In genomic region chr9:127734747-127735529, GRCh38 we compare ENCODE assay signal across 8 cellular contexts. TPM values are rescaled to one million over a fixed set of nuclear protein-coding genes. Genes with fewer than 3 reads are reported as not detected.
A peak's percentile ranks its signal among the peaks of the same experiment; 100 is the strongest.
DNase-seq lines count a peak whose midpoint lies in the region; ATAC-seq, FAIRE-seq and TF ChIP-seq lines count a peak whose summit lies in the region.

Gene TOR2A, minus strand, starts transcription at chr9:127735294. Its CDS starts 24 bp downstream, at chr9:127735270.

- H3K4me1 ChIP-seq in H1 (replicated peaks in 1 of 4; ENCODE audit: control insufficient read depth in 3 of 4, insufficient read depth in 4 of 4, low read length in 3 of 4) (peaks cover 3 to 11% (median 6%) of the 10 kb centered on the region in 4 experiments; a peak in 6 of 7 replicates), mesendoderm (ENCODE audit: control insufficient read depth, low read depth, low read length) (no peaks in the 10 kb centered on the region)

- H2BK20ac ChIP-seq in H1 (ENCODE audit: low read length): 0 out of 2 replicates have a peak within 1 kb of the TSS, but pooled peaks have one; percentile 29

- peak within 1 kb of the TSS; percentile 35 to 78 (median 67) for H3K4me3 ChIP-seq in H1 (ENCODE audit: extremely low read depth in 1 of 4, insufficient read depth in 2 of 4, low read depth in 3 of 4, low read length in 4 of 4)
- H3K4me3 ChIP-seq in mesendoderm (ENCODE audit: low read length): peak within 1 kb of the TSS; percentile 59

- no peaks in the 10 kb centered on the region for H3K79me1 ChIP-seq in H1 (ENCODE audit: low read depth, low read length)
- H3K79me1 ChIP-seq in mesendoderm (ENCODE audit: low read length): no peaks in the 10 kb centered on the region

- TF ChIP-seq RAD21 in H1 (IDR thresholded peaks at IDR 0.05 in 1 of 2, conservative IDR thresholded peaks at IDR 0.05 in 1 of 2; ENCODE audit: low read depth in 2 of 2, low read length in 2 of 2): peak; percentile 89 to 93

- no peaks in the 10 kb centered on the region for H3K27me3 ChIP-seq in H1 (replicated peaks in 1 of 4; ENCODE audit: control insufficient read depth in 3 of 4, extremely low read depth in 1 of 4, insufficient read depth in 3 of 4, low read length in 3 of 4)
- H3K27me3 ChIP-seq in mesendoderm (ENCODE audit: insufficient read depth, low read length, poor library complexity): no peaks in the 10 kb centered on the region

- H3K4ac ChIP-seq in H1 (replicated peaks; ENCODE audit: insufficient read length, low read depth, low read length): no peak within 1 kb of the TSS
- H3K4ac ChIP-seq in mesendoderm (ENCODE audit: low read depth, low read length): no peak within 1 kb of the TSS

- H4K20me1 ChIP-seq in H1 (replicated peaks in 1 of 2; ENCODE audit: control insufficient read depth in 1 of 2, insufficient read depth in 2 of 2, low read length in 2 of 2): peaks cover 0 to 2% of the 10 kb centered on the region in 2 experiments

- no peaks in the 10 kb centered on the region for H3K9me3 ChIP-seq in H1 (ENCODE audit: insufficient read depth in 2 of 2, low read depth in 1 of 2, low read length in 1 of 2)

- peak in 1 of 2 experiments; percentile 68; a peak in 1 of 3 replicates for TF ChIP-seq EP300 in H1 (IDR thresholded peaks at IDR 0.05; ENCODE audit: borderline replicate concordance in 1 of 2, low read depth in 2 of 2, low read length in 2 of 2)

- H4K5ac ChIP-seq in H1 (ENCODE audit: insufficient read length, low read depth, low read length): peak within 1 kb of the TSS; percentile 68
- no peak within 1 kb of the TSS for H4K5ac ChIP-seq in mesendoderm (ENCODE audit: low read length)

- H3K9ac ChIP-seq in H1 (replicated peaks in 1 of 4; ENCODE audit: extremely low read depth in 1 of 4, low read depth in 3 of 4, low read length in 3 of 4) (peak within 1 kb of the TSS in 3 of 4 experiments; percentile 38 to 75 (median 42); a peak in 5 of 7 replicates), mesendoderm (ENCODE audit: low read length) (peak within 1 kb of the TSS; percentile 92)

- peak; percentile 67 for ATAC-seq in GM21367 (IDR thresholded peaks at IDR 0.05; ENCODE audit: unreplicated experiment)

- FAIRE-seq in HTR-8/SVneo (lab: Jason Lieb, UNC): peak; percentile 96
- FAIRE-seq in H1 (lab: Jason Lieb, UNC): peak; percentile 36

- DNase-seq in Caki2 (ENCODE audit: low read depth) (peak; percentile 98), HTR-8/SVneo (ENCODE audit: insufficient read length, low spot score) (peak; percentile 89), NOMO-1 treated with DMSO at 0.1 percent for 48 hours (lab: John Stamatoyannopoulos, UW; ENCODE audit: unreplicated experiment) (peak; percentile 98), H1 (ENCODE audit: low read depth in 1 of 2, low spot score in 2 of 2) (peak; percentile 96 to 99), mesendoderm (peak; percentile 99)
- peak; percentile 95 to 96 for DNase-seq in activated CD8-positive, alpha-beta memory T cell treated with anti-CD3 and anti-CD28 coated beads for 4 hours (ENCODE audit: low read depth in 2 of 2)
- peak; percentile 99 for DNase-seq in stimulated activated CD8-positive, alpha-beta memory T cell treated with anti-CD3 and anti-CD28 coated beads, Interleukin-15, amount 100 ng/mL, for 1 hour (ENCODE audit: low read depth)

- H3K4me2 ChIP-seq in H1 (ENCODE audit: insufficient read depth in 1 of 2, low read depth in 2 of 2, low read length in 2 of 2) (peak within 1 kb of the TSS; percentile 26 to 77), mesendoderm (ENCODE audit: low read length) (peak within 1 kb of the TSS; percentile 83)

- peak within 1 kb of the TSS; percentile 39; the same call in 1 of the 2 replicates for H2BK12ac ChIP-seq in H1 (ENCODE audit: low read depth, low read length)

- peak within 1 kb of the TSS; percentile 46; the same call in 1 of the 2 replicates for H2BK5ac ChIP-seq in H1 (ENCODE audit: low read depth, low read length)
- peak within 1 kb of the TSS; percentile 67 for H2BK5ac ChIP-seq in mesendoderm (ENCODE audit: low read length)

- H2AK5ac ChIP-seq in H1 (ENCODE audit: low read depth, low read length) (peak within 1 kb of the TSS; percentile 2; the same call in 1 of the 2 replicates), mesendoderm (ENCODE audit: low read length) (peak within 1 kb of the TSS; percentile 29)

- in situ Hi-C loops in Caki2 (cut with HindIII; ENCODE audit: low pct_unique_long_range_greater_than_20kb, low sequenced_read_pairs): no loop called here

- H3K18ac ChIP-seq in H1 (ENCODE audit: extremely low read depth, low read length) (peak within 1 kb of the TSS; percentile 76), mesendoderm (ENCODE audit: low read length) (peak within 1 kb of the TSS; percentile 42)

- H2BK120ac ChIP-seq in H1 (replicated peaks; ENCODE audit: low read depth, low read length) (no peak within 1 kb of the TSS), mesendoderm (ENCODE audit: low read depth, low read length) (peak within 1 kb of the TSS; percentile 19)

- H3K23me2 ChIP-seq in H1 (ENCODE audit: low read depth, low read length): 0 out of 2 replicates have a peak, but pooled peaks cover 2% of the 10 kb centered on the region

- peak within 1 kb of the TSS; percentile 98 for H2AFZ ChIP-seq in H1 (ENCODE audit: low read length)

- peak within 1 kb of the TSS; percentile 37 for H2BK15ac ChIP-seq in H1 (ENCODE audit: low read length)
- no peak within 1 kb of the TSS for H2BK15ac ChIP-seq in mesendoderm (replicated peaks; ENCODE audit: low read depth)

- H3K23ac ChIP-seq in H1 (ENCODE audit: insufficient read length) (no peak within 1 kb of the TSS), mesendoderm (ENCODE audit: low read length) (no peak within 1 kb of the TSS)

- H3K56ac ChIP-seq in H1 (replicated peaks; ENCODE audit: insufficient read length, low read depth, low read length) (peak within 1 kb of the TSS; percentile 14), mesendoderm (ENCODE audit: low read length) (peak within 1 kb of the TSS; percentile 97)

- CTCF ChIA-PET in H1 (lab: Charles Lee; ENCODE audit: partially characterized antibody): interaction anchor here (0.6 to 4.1 kb wide), 74 partner anchors 8 to 234 kb away, joined by 3 to 34 read pairs (median 4); partner anchors contain the start of genes CDK9, CFAP157, PTRH1 and ST6GALNAC4

- TF ChIP-seq POLR2A in H1 (IDR thresholded peaks at IDR 0.05; ENCODE audit: control extremely low read depth in 1 of 2, low read depth in 2 of 2, low read length in 2 of 2): no peak

- WGBS in H1 (ENCODE audit: extremely low coverage in 1 of 2, insufficient coverage in 1 of 2, insufficient read length in 1 of 2, insufficient replicate concordance in 2 of 2, low coverage in 1 of 2, low lambda C conversion rate in 2 of 2, missing lambda C conversion rate in 1 of 2), 2 experiments: 2% methylated on average over 50 of the region's 76 CpGs; no CpG with 5 or more reads in 1 of the 2 experiments
- no CpG with 5 or more reads among the region's 76 CpGs for WGBS in mesendoderm (ENCODE audit: extremely low coverage, insufficient coverage, low lambda C conversion rate)

- H3K36me3 ChIP-seq in H1 (ENCODE audit: control insufficient read depth in 2 of 4, insufficient read depth in 4 of 4, low read length in 3 of 4): no peaks in the 10 kb centered on the region
- H3K36me3 ChIP-seq in mesendoderm (ENCODE audit: control insufficient read depth, insufficient read depth, low read length): no peaks in the 10 kb centered on the region

- H4K91ac ChIP-seq in H1 (replicated peaks; ENCODE audit: insufficient read length, low read length): peak within 1 kb of the TSS; percentile 93

- no peak within 1 kb of the TSS for H3K14ac ChIP-seq in H1 (ENCODE audit: insufficient read length)

- H4K8ac ChIP-seq in H1 (ENCODE audit: extremely low read depth, insufficient read depth, low read length) (peak within 1 kb of the TSS; percentile 83; the same call in 1 of the 2 replicates), mesendoderm (ENCODE audit: low read depth, low read length) (no peak within 1 kb of the TSS)

- peak in 2 of 3 experiments; percentile 92 to 99; a peak in 3 of 4 replicates for TF ChIP-seq CTCF in H1 (IDR thresholded peaks at IDR 0.05; ENCODE audit: control extremely low read depth in 1 of 3, insufficient read depth in 1 of 3, low read depth in 1 of 3, low read length in 3 of 3)

- no peaks in the 10 kb centered on the region for H3K79me2 ChIP-seq in H1 (ENCODE audit: control insufficient read depth in 1 of 2, insufficient read depth in 2 of 2, low read length in 2 of 2)
- H3K79me2 ChIP-seq in mesendoderm (ENCODE audit: control insufficient read depth, insufficient read depth, low read length): no peaks in the 10 kb centered on the region

- POLR2A ChIA-PET in H1 (lab: Charles Lee; ENCODE audit: partially characterized antibody): interaction anchor here (0.6 to 2.7 kb wide), 17 partner anchors 10 to 460 kb away, joined by 3 to 11 read pairs (median 3); partner anchors contain the start of genes CFAP157, LRSAM1 and RPL12

- peak within 1 kb of the TSS; percentile 46; the same call in 1 of the 2 replicates for H3K27ac ChIP-seq in H1 (ENCODE audit: low read depth, low read length)
- peak within 1 kb of the TSS; percentile 65 for H3K27ac ChIP-seq in mesendoderm (ENCODE audit: low read depth, low read length)

TF ChIP-seq in H1, 55 proteins besides CTCF, POLR2A, EP300 and RAD21 (continues in another document):
- TF ChIP-seq HDAC2 (IDR thresholded peaks at IDR 0.05; ENCODE audit: borderline replicate concordance in 1 of 2, low read depth in 2 of 2, low read length in 2 of 2) (peak in 1 of 2 experiments; percentile 77; a peak in 1 of 4 replicates), NANOG (IDR thresholded peaks at IDR 0.05; ENCODE audit: insufficient read depth, low read depth, low read length, poor library complexity, severe bottlenecking) (peak; percentile 37), YY1 (IDR thresholded peaks at IDR 0.05; ENCODE audit: low read depth, low read length) (peak; percentile 64; the same call in 1 of the 2 replicates), TCF12 (IDR thresholded peaks at IDR 0.05; ENCODE audit: low read depth, low read length) (0 out of 2 replicates have a peak, but pooled peaks have one; percentile 29), RFX5 (IDR thresholded peaks at IDR 0.05; ENCODE audit: borderline replicate concordance, low read depth, low read length) (peak; percentile 76; the same call in 1 of the 2 replicates), PHF8 (conservative IDR thresholded peaks at IDR 0.05; ENCODE audit: low read depth, low read length) (peak; percentile 67), POU5F1 (IDR thresholded peaks at IDR 0.05; ENCODE audit: low read depth, low read length) (no peak)

RNA-seq across cellular contexts. Expression of gene TOR2A, which starts in this region (rescaled TPM):
- total RNA-seq in Caki2 (2014; rRNA removed; shearing (Covaris generic); ENCODE audit: low replicate concordance): 2.3 and 2.6 TPM in 2 replicates
- 18.4 and 18.7 TPM in 2 replicates for total RNA-seq in H1 (2021; fragmentation: NEBNext Ultra II Directional; extraction: Animal tissue kit (Norgen Biotek cat#: 25700))
- 24.9 and 34.2 TPM in 2 replicates for polyA plus RNA-seq in H1 (2011; rRNA removed)
- polyA plus RNA-seq in H1 (2011; cell fraction: cytosol; rRNA removed): 18.8 TPM
- 24.8 TPM for polyA plus RNA-seq in H1 (2011; cell fraction: nucleus; rRNA removed)
- polyA plus RNA-seq in H1 (2012, experiment 1 of 2): 10.1 to 23.2 TPM (median 21.4 TPM) in 4 replicates
- polyA plus RNA-seq in H1 (2012, experiment 2 of 2): 18.1 TPM
- polyA plus RNA-seq in H1 (2013, experiment 1 of 2): 18.7 TPM
- 21.8 TPM for polyA plus RNA-seq in H1 (2013, experiment 2 of 2)
- 4.3 and 4.4 TPM in 2 replicates for polyA minus RNA-seq in H1 (2011; rRNA and poly(A)+ RNA removed)
- 11.2 TPM for polyA minus RNA-seq in H1 (2011; cell fraction: cytosol; rRNA and poly(A)+ RNA removed)
- 9.3 TPM for polyA minus RNA-seq in H1 (2011; cell fraction: nucleus; rRNA and poly(A)+ RNA removed)
- polyA plus RNA-seq in mesendoderm (2013, experiment 1 of 2): 11.5 TPM
- polyA plus RNA-seq in mesendoderm (2013, experiment 2 of 2): 12.2 TPM

Comparison
In these comparisons a context has a peak if more than half of its experiments do, and no peak if none do; other contexts are left out.
1. Peak in every context shown above with its lines: DNase-seq, ATAC-seq, H3K4me3 ChIP-seq and H3K27ac ChIP-seq.